ENCODE assay signal across 26 cellular contexts in genomic region chr20:10349118-10349517, GRCh38.
"Had no signal": no experiment of that assay in that cellular context is flagged by ENCODE, and none has a peak within 500 bp of the region (broad histone marks: within the 10 kb centered on the region; RNA-seq: fewer than 3 reads in every experiment).

No MANE protein-coding gene starts in this region.

- H3K4me1 Mint-ChIP-seq: stimulated activated memory B cell treated with anti-CD40 and anti-IgM and Interleukin-4, amounts not matched to agents 10 μg/mL and 1 μg/mL and 100 μg/mL, for 72 hours had no signal

- H3K4me1 ChIP-seq: left lung, lower lobe of right lung, prostate gland, sigmoid colon, upper lobe of left lung, vagina had no signal

- H3K27me3 ChIP-seq: left lung, ovary, sigmoid colon, spleen, tibial nerve, upper lobe of left lung, vagina had no signal

- H3K36me3 ChIP-seq: left lung, lower lobe of right lung, ovary, prostate gland, sigmoid colon, spleen, tibial nerve, upper lobe of left lung, vagina had no signal

- H3K4me3 Mint-ChIP-seq: naive thymus-derived CD8-positive, alpha-beta T cell; stimulated activated memory B cell treated with anti-CD40 and anti-IgM and Interleukin-4, amounts not matched to agents 10 μg/mL and 1 μg/mL and 100 μg/mL, for 72 hours; stimulated activated naive CD8-positive, alpha-beta T cell treated with anti-CD3 and anti-CD28 coated beads, Interleukin-15, amount 100 ng/mL, for 72 hours had no signal

- H3K36me3 Mint-ChIP-seq: naive thymus-derived CD8-positive, alpha-beta T cell; stimulated activated memory B cell treated with anti-CD40 and anti-IgM and Interleukin-4, amounts not matched to agents 10 μg/mL and 1 μg/mL and 100 μg/mL, for 72 hours had no signal

- FAIRE-seq: islet of Langerhans, kidney, small intestine had no signal

- ATAC-seq: left colon; left lung; lower lobe of right lung; naive thymus-derived CD8-positive, alpha-beta T cell; right cardiac atrium; stimulated activated memory B cell treated with anti-CD40 and anti-IgM and Interleukin-4, amounts not matched to agents 10 μg/mL and 1 μg/mL and 100 μg/mL, for 72 hours; stimulated activated naive CD8-positive, alpha-beta T cell treated with anti-CD3 and anti-CD28 coated beads, Interleukin-15, amount 100 ng/mL, for 72 hours had no signal

- DNase-seq: hippocampal formation; kidney; left colon; left lung; lower lobe of right lung; mammary epithelial cell; mesenchymal stem cell; naive thymus-derived CD8-positive, alpha-beta T cell; ovary; retina; right cardiac atrium; sigmoid colon; small intestine; spleen; stimulated activated CD4-positive, alpha-beta T cell treated with anti-CD3 and anti-CD28 coated beads, Interleukin-2, amount 100 ng/mL, for 48 hours; stimulated activated CD4-positive, alpha-beta T cell treated with anti-CD3 and anti-CD28 coated beads, Interleukin-4, amount 100 ng/mL, for 4 hours; stimulated activated CD8-positive, alpha-beta memory T cell treated with anti-CD3 and anti-CD28 coated beads, Interleukin-4, amount 100 ng/mL, for 48 hours; stimulated activated naive CD4-positive, alpha-beta T cell treated with Interleukin-2 at 50 U/mL for 16 hours; stimulated activated naive CD8-positive, alpha-beta T cell treated with anti-CD3 and anti-CD28 coated beads, Interleukin-15, amount 100 ng/mL, for 72 hours; substantia nigra; upper lobe of left lung had no signal

- H3K4me3 ChIP-seq: left lung, lower lobe of right lung, ovary, prostate gland, sigmoid colon, spleen, tibial nerve, upper lobe of left lung, vagina had no signal

- H3K9me3 ChIP-seq: left lung, lower lobe of right lung, ovary, prostate gland, sigmoid colon, spleen, tibial nerve, upper lobe of left lung, vagina had no signal

- H3K27ac Mint-ChIP-seq: naive thymus-derived CD8-positive, alpha-beta T cell; stimulated activated memory B cell treated with anti-CD40 and anti-IgM and Interleukin-4, amounts not matched to agents 10 μg/mL and 1 μg/mL and 100 μg/mL, for 72 hours had no signal

- H3K27ac ChIP-seq: left lung, lower lobe of right lung, ovary, prostate gland, sigmoid colon, spleen, tibial nerve, upper lobe of left lung, vagina had no signal

- H3K9me3 Mint-ChIP-seq: naive thymus-derived CD8-positive, alpha-beta T cell; stimulated activated memory B cell treated with anti-CD40 and anti-IgM and Interleukin-4, amounts not matched to agents 10 μg/mL and 1 μg/mL and 100 μg/mL, for 72 hours had no signal
